8 cellular contexts compared by ENCODE assay signal in the genomic region with DNA sequence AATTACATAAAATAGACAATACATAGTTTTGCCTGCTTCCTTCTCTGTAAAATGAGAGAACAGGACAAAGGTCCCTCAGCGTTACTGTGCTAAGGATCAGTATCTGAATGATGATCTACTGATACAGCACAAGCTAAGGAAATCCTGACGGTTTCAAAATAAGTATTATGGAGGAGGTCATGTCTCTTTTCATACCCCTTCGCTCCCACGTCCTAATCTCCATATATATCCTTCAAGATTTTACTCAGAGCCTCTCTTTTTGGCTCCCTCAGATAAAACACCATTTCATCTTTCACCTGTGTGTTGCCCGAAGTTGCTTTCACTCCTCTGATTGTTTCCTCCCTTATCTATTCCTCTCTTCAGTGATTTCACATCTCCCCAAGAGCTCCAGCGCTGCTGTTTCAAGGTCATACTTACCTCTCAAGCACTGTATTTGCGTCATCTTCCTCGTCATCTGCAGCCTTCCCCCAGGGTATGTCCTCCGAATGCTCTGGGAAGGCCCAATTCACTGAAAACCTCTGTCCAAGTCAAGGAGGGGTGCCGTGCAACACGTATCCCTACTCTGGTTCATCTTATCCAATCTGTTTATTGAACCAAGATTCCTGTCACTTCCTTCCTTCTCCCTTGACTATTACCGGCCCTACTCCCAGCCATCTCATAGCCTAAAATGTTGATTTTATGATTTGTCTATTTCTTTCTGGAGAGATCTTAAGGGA. TPM values are rescaled to one million over a fixed set of nuclear protein-coding genes. Genes with fewer than 3 reads are reported as not detected.
A peak's percentile ranks its signal among the peaks of the same experiment; 100 is the strongest.
DNase-seq lines count a peak whose midpoint lies in the region; ATAC-seq and TF ChIP-seq lines count a peak whose summit lies in the region.

No MANE protein-coding gene starts in this region.

- no peaks in the 10 kb centered on the region for H3K27me3 Mint-ChIP-seq in natural killer cell (ENCODE audit: low read depth in 2 of 2)

- TF ChIP-seq CTCF in AG04450 (IDR thresholded peaks at IDR 0.05; ENCODE audit: low read depth, low read length) (no peak), choroid plexus epithelial cell (conservative IDR thresholded peaks at IDR 0.05; ENCODE audit: low read depth, low read length) (no peak), natural killer cell (IDR thresholded peaks at IDR 0.05) (no peak)

- H3K4me3 ChIP-seq in AG04450 (ENCODE audit: low read depth, low read length) (no peak overlapping the region), choroid plexus epithelial cell (ENCODE audit: low read depth, low read length) (peak overlapping the region; percentile 13)

- H3K27ac ChIP-seq in AG04450 (ENCODE audit: low read depth, low read length): peak overlapping the region; percentile 42

- intact Hi-C loops in natural killer cell (cut with micrococcal nuclease): loop anchor here (1.0 to 5.0 kb wide), 3 partner anchors 15 to 256 kb away; a partner anchor contains a TSS

- ATAC-seq in natural killer cell: no peak

- H3K27me3 ChIP-seq in AG04450 (ENCODE audit: control insufficient read depth, insufficient read depth, low read length): no peaks in the 10 kb centered on the region

- peak overlapping the region; percentile 92 to 98 for H3K27ac Mint-ChIP-seq in natural killer cell

- no peaks in the 10 kb centered on the region; the same call in 1 of the 2 replicates for H3K9me3 ChIP-seq in AG04450 (ENCODE audit: control insufficient read depth, insufficient read depth, low read length)

- CTCF ChIA-PET in AG04450 (lab: Charles Lee): interaction anchor here (0.9 to 1.4 kb wide), 8 partner anchors 10 to 104 kb away, joined by 3 to 19 read pairs (median 4); a partner anchor contains a TSS

- POLR2A ChIA-PET in AG04450 (lab: Yijun Ruan, JAX): interaction anchor here (0.8 to 1.2 kb wide), 3 partner anchors 22 to 74 kb away, joined by 3 to 7 read pairs (median 3); a partner anchor contains a TSS

- H3K36me3 Mint-ChIP-seq in natural killer cell: no peaks in the 10 kb centered on the region

- H3K4me3 Mint-ChIP-seq in natural killer cell: peak overlapping the region; percentile 98

- H3K9me3 Mint-ChIP-seq in natural killer cell: no peaks in the 10 kb centered on the region

- DNase-seq in AG04450 (ENCODE audit: low read depth, low spot score): no peak
- peak; percentile 11 for DNase-seq in NAMALWA (ENCODE audit: low spot score)
- no peak for DNase-seq in choroid plexus epithelial cell (ENCODE audit: low read depth)
- DNase-seq in natural killer cell: no peak
- DNase-seq in NOMO-1 treated with dmso at 0.1 percent for 144 hours (lab: John Stamatoyannopoulos, UW; ENCODE audit: unreplicated experiment): no peak
- DNase-seq in NCI-H1048 (lab: John Stamatoyannopoulos, UW): no peak
- no peak for DNase-seq in T-helper 9 cell
- no peak for DNase-seq in GF-D8 (lab: John Stamatoyannopoulos, UW)

- H3K4me1 Mint-ChIP-seq in natural killer cell: peaks cover 36 to 38% of the 10 kb centered on the region in 2 donors

RNA-seq across cellular contexts. Expression of a gene that starts 1.2 kb away (rescaled TPM):
- polyA plus RNA-seq in AG04450 (2011; rRNA removed): 141 and 156 TPM in 2 replicates
- polyA minus RNA-seq in AG04450 (2011; rRNA and poly(A)+ RNA removed): 293 and 417 TPM in 2 replicates
- total RNA-seq in natural killer cell: 100 to 1,000 TPM; 169 to 199 (median 188) TPM

RNA-seq across cellular contexts. Expression of a gene that starts 15.5 kb away (rescaled TPM):
- polyA plus RNA-seq in AG04450 (2011; rRNA removed): 76.1 and 79.4 TPM in 2 replicates
- polyA minus RNA-seq in AG04450 (2011; rRNA and poly(A)+ RNA removed): 40.9 and 44.4 TPM in 2 replicates
- 10 to 100 TPM; 53.0 to 65.3 (median 53.7) TPM for total RNA-seq in natural killer cell

RNA-seq across cellular contexts. Expression of a gene that starts 15.8 kb away (rescaled TPM):
- polyA plus RNA-seq in AG04450 (2011; rRNA removed): 41.0 and 52.2 TPM in 2 replicates
- 73.9 and 95.2 TPM in 2 replicates for polyA minus RNA-seq in AG04450 (2011; rRNA and poly(A)+ RNA removed)
- total RNA-seq in natural killer cell: 100 to 1,000 TPM; 170 to 184 (median 177) TPM

RNA-seq across cellular contexts. Expression of a gene that starts 32.2 kb away (rescaled TPM):
- 4.6 and 6.0 TPM in 2 replicates for polyA plus RNA-seq in AG04450 (2011; rRNA removed)
- 7.2 and 9.1 TPM in 2 replicates for polyA minus RNA-seq in AG04450 (2011; rRNA and poly(A)+ RNA removed)
- 10 to 100 TPM in 2 of 3 donors, 1 to 10 TPM in 1; 10.0 to 14.6 (median 14.0) TPM for total RNA-seq in natural killer cell

RNA-seq across cellular contexts. Expression of a gene that starts 47.4 kb away (rescaled TPM):
- polyA plus RNA-seq in AG04450 (2011; rRNA removed): 17.0 and 17.4 TPM in 2 replicates
- 23.5 and 26.8 TPM in 2 replicates for polyA minus RNA-seq in AG04450 (2011; rRNA and poly(A)+ RNA removed)
- 10 to 100 TPM; 18.0 to 19.6 (median 19.3) TPM for total RNA-seq in natural killer cell
